In the genomic region with DNA sequence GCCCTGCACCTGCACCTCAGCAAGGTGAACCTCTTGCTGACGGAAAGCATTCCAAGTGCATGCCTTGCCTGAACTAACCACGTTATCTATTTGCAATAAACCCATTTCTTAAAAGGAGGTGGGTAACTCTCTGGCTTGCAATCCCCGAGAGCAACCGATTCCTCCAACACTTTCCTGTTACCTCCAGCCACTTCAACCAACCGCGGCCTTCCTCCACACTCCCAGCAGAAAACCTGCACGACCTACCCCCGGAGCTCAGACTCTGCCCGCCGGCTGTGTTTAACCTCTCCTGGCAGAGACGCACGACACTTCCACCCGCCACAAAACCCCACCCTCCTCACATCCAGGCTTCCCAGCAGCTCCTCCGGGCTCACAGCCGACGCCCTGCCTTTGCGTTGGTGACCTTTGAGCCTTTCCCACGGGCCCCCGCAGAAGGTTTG, we compare ENCODE assay signal across 1 cellular context.
TF ChIP-seq lines count a peak whose summit lies in the region.

No MANE protein-coding gene starts in this region.

TF ChIP-seq in IMR-90, 13 proteins besides CTCF, POLR2A, EP300 and RAD21:
- TF ChIP-seq MAZ (IDR thresholded peaks at IDR 0.05; ENCODE audit: borderline replicate concordance, low read depth, low read length) (no peak), CEBPB (IDR thresholded peaks at IDR 0.05; ENCODE audit: low read depth, low read length) (no peak), CHD1 (IDR thresholded peaks at IDR 0.05; ENCODE audit: low read depth, low read length) (no peak), MAFK (IDR thresholded peaks at IDR 0.05; ENCODE audit: low read depth, low read length) (no peak), RFX5 (IDR thresholded peaks at IDR 0.05; ENCODE audit: low read depth, low read length) (no peak), FOS (IDR thresholded peaks at IDR 0.05; ENCODE audit: low read depth, low read length) (no peak), RCOR1 (IDR thresholded peaks at IDR 0.05; ENCODE audit: insufficient replicate concordance, low read length) (no peak), SMC3 (IDR thresholded peaks at IDR 0.05; ENCODE audit: low read depth, low read length) (no peak)
- TF ChIP-seq, protein P1, sequence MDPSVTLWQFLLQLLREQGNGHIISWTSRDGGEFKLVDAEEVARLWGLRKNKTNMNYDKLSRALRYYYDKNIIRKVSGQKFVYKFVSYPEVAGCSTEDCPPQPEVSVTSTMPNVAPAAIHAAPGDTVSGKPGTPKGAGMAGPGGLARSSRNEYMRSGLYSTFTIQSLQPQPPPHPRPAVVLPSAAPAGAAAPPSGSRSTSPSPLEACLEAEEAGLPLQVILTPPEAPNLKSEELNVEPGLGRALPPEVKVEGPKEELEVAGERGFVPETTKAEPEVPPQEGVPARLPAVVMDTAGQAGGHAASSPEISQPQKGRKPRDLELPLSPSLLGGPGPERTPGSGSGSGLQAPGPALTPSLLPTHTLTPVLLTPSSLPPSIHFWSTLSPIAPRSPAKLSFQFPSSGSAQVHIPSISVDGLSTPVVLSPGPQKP (IDR thresholded peaks at IDR 0.05; ENCODE audit: borderline replicate concordance, low read depth, low read length), result no peak
- TF ChIP-seq, protein P2, sequence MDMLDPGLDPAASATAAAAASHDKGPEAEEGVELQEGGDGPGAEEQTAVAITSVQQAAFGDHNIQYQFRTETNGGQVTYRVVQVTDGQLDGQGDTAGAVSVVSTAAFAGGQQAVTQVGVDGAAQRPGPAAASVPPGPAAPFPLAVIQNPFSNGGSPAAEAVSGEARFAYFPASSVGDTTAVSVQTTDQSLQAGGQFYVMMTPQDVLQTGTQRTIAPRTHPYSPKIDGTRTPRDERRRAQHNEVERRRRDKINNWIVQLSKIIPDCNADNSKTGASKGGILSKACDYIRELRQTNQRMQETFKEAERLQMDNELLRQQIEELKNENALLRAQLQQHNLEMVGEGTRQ (IDR thresholded peaks at IDR 0.05; ENCODE audit: low read depth, low read length), result no peak
TF ChIP-seq in IMR-90: peak in this region for 0.
